In the genomic region with DNA sequence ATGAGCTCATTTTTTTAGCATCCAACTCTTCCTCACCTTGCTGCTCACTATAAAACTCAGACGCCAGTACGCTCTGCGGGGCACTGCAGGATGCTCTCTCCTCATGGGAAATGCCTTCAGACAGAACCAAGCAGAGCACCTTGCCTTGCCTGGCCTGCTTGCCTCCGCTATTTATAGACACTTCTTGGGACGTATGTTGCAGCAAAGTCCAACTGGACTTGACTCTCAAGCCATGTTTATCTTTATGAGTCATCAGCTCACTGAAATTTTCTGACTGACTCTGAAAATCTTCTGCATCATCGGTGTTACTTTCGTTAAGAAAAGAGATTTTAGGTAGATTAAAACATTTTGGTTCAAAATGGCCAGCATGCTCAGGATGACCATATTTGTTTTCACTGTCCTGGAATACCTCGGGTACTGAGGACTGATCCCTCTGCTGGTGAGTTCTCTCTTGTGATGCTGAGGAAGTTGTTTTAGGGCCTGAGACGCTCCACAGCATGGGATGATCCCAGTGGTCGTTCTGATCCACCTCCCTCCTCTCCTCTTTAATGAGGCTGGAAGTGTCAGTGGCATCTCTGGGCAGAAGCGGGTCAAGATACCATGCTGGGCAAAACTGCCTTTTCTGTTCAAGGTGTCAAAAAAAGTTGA, we compare ENCODE assay signal across 18 cellular contexts.
DNase-seq lines count a peak whose midpoint lies in the region; ATAC-seq, FAIRE-seq and TF ChIP-seq lines count a peak whose summit lies in the region.
"Had no signal": no experiment of that assay in that cellular context is flagged by ENCODE, and none has a peak within 500 bp of the region (broad histone marks: within the 10 kb centered on the region; RNA-seq: fewer than 3 reads in every experiment).

No MANE protein-coding gene starts in this region.

- no peaks in the 10 kb centered on the region for H3K9me3 Mint-ChIP-seq in activated T-cell treated with anti-CD3 and anti-CD28 coated beads, Interleukin-2, amount 50 U/mL, for 72 hours
- H3K9me3 Mint-ChIP-seq: activated CD4-positive, alpha-beta T cell treated with anti-CD3 and anti-CD28 coated beads, Interleukin-2, amount 10 ng/mL, durations not matched to agents 24 days and 14 days; brain had no signal

- ATAC-seq in pancreas (peak in 3 of 4 donors; percentile 27 to 56 (median 53)), GM21447 (IDR thresholded peaks at IDR 0.05; ENCODE audit: unreplicated experiment) (no peak), HG02973 (IDR thresholded peaks at IDR 0.05; ENCODE audit: unreplicated experiment) (no peak)
- ATAC-seq in activated T-cell treated with anti-CD3 and anti-CD28 coated beads, Interleukin-2, amount 50 U/mL, for 72 hours (replicated peaks in 1 of 2), result no peak

- no peak for FAIRE-seq in pancreas (lab: Jason Lieb, UNC)

- in situ Hi-C loops in HAP-1 (cut with MboI; ENCODE audit: low sequenced_read_pairs), result no loop called here

- DNase-seq in EH (ENCODE audit: low read depth), result peak; percentile 61
- DNase-seq in amniotic epithelial cell (ENCODE audit: low read depth), result peak; percentile 44
- peak; percentile 33 for DNase-seq in fibroblast of villous mesenchyme (ENCODE audit: low read depth)
- DNase-seq in pancreas, result no peak
- no peak for DNase-seq in activated T-cell treated with anti-CD3 and anti-CD28 coated beads, Interleukin-2, amount 50 U/mL, for 72 hours
- DNase-seq in HAP-1 (ENCODE audit: low spot score in 2 of 2), result no peak
- DNase-seq: activated CD4-positive, alpha-beta T cell treated with anti-CD3 and anti-CD28 coated beads, Interleukin-2, amount 10 ng/mL, durations not matched to agents 24 days and 14 days; HFFc6; NCI-H1417; NCI-H510A treated with DMSO at 0.1 percent for 48 hours; Peyer's patch; retina; stimulated activated naive CD4-positive, alpha-beta T cell treated with Interleukin-2 at 50 U/mL for 16 hours; T-helper 2 cell had no signal

- H3K4me1 Mint-ChIP-seq in activated T-cell treated with anti-CD3 and anti-CD28 coated beads, Interleukin-2, amount 50 U/mL, for 72 hours (ENCODE audit: low read depth), result no peaks in the 10 kb centered on the region
- H3K4me1 Mint-ChIP-seq: activated CD4-positive, alpha-beta T cell treated with anti-CD3 and anti-CD28 coated beads, Interleukin-2, amount 10 ng/mL, durations not matched to agents 24 days and 14 days had no signal

- TF ChIP-seq CTCF in fibroblast of villous mesenchyme (IDR thresholded peaks at IDR 0.05; ENCODE audit: insufficient read depth, low read depth, low read length) (no peak), pancreas (IDR thresholded peaks at IDR 0.05) (no peak)

- intact Hi-C loops in pancreas (cut with DNase I), result no loop called here

- H3K4me1 ChIP-seq in pancreas, result no peaks in the 10 kb centered on the region
- H3K4me1 ChIP-seq in HAP-1, result no peaks in the 10 kb centered on the region; the same call in 1 of the 2 replicates
- H3K4me1 ChIP-seq: BLaER1 treated with 17β-estradiol and CSF1 and Interleukin-3, amounts not matched to agents 10 nM and 100 nM; Peyer's patch had no signal

- H3K4me3 ChIP-seq in fibroblast of villous mesenchyme (ENCODE audit: low read depth, low read length) (no peak overlapping the region), pancreas (no peak overlapping the region), HAP-1 (no peak overlapping the region)
- H3K4me3 ChIP-seq: BLaER1 treated with 17β-estradiol and CSF1 and Interleukin-3, amounts not matched to agents 10 nM and 100 nM; Peyer's patch had no signal

- H3K27ac ChIP-seq in pancreas, result no peak overlapping the region
- H3K27ac ChIP-seq: BLaER1 treated with 17β-estradiol and CSF1 and Interleukin-3, amounts not matched to agents 10 nM and 100 nM; Peyer's patch had no signal

- H3K4me3 Mint-ChIP-seq in activated T-cell treated with anti-CD3 and anti-CD28 coated beads, Interleukin-2, amount 50 U/mL, for 72 hours, result no peak overlapping the region
- H3K4me3 Mint-ChIP-seq: activated CD4-positive, alpha-beta T cell treated with anti-CD3 and anti-CD28 coated beads, Interleukin-2, amount 10 ng/mL, durations not matched to agents 24 days and 14 days; brain; HFFc6 had no signal

- no peaks in the 10 kb centered on the region for H3K9me3 ChIP-seq in pancreas
- H3K9me3 ChIP-seq in HAP-1, result no peaks in the 10 kb centered on the region
- H3K9me3 ChIP-seq: BLaER1 treated with 17β-estradiol and CSF1 and Interleukin-3, amounts not matched to agents 10 nM and 100 nM; Peyer's patch had no signal

- H3K27ac Mint-ChIP-seq in activated T-cell treated with anti-CD3 and anti-CD28 coated beads, Interleukin-2, amount 50 U/mL, for 72 hours, result no peak overlapping the region
- H3K27ac Mint-ChIP-seq: activated CD4-positive, alpha-beta T cell treated with anti-CD3 and anti-CD28 coated beads, Interleukin-2, amount 10 ng/mL, durations not matched to agents 24 days and 14 days; HFFc6 had no signal

- H3K36me3 Mint-ChIP-seq in activated T-cell treated with anti-CD3 and anti-CD28 coated beads, Interleukin-2, amount 50 U/mL, for 72 hours (ENCODE audit: insufficient read depth in 2 of 2), result peaks cover 5 to 6% of the 10 kb centered on the region in 2 donors

- 84 to 86% methylated on average over 11 of the region's 11 CpGs for WGBS in pancreas, 2 donors

- H3K36me3 ChIP-seq in pancreas (peaks cover 0 to 22% (median 0%) of the 10 kb centered on the region in 3 donors), HAP-1 (replicated peaks) (no peaks in the 10 kb centered on the region)

- no peaks in the 10 kb centered on the region for H3K27me3 Mint-ChIP-seq in activated T-cell treated with anti-CD3 and anti-CD28 coated beads, Interleukin-2, amount 50 U/mL, for 72 hours (ENCODE audit: low read depth)
- H3K27me3 Mint-ChIP-seq: activated CD4-positive, alpha-beta T cell treated with anti-CD3 and anti-CD28 coated beads, Interleukin-2, amount 10 ng/mL, durations not matched to agents 24 days and 14 days had no signal

- H3K27me3 ChIP-seq in pancreas (no peaks in the 10 kb centered on the region), HAP-1 (ENCODE audit: low read depth) (no peaks in the 10 kb centered on the region)
- H3K27me3 ChIP-seq: BLaER1 treated with 17β-estradiol and CSF1 and Interleukin-3, amounts not matched to agents 10 nM and 100 nM; Peyer's patch had no signal

Comparison
In these comparisons a context has a peak if more than half of its experiments do, and no peak if none do; other contexts are left out.
1. DNase-seq: peak in EH (single experiment), amniotic epithelial cell (single experiment) and fibroblast of villous mesenchyme (single experiment); none in pancreas (0 of 6), activated T-cell treated with anti-CD3 and anti-CD28 coated beads, Interleukin-2, amount 50 U/mL, for 72 hours (0 of 2) and HAP-1 (0 of 2).
2. ATAC-seq: peak in pancreas (3 of 4); none in activated T-cell treated with anti-CD3 and anti-CD28 coated beads, Interleukin-2, amount 50 U/mL, for 72 hours (0 of 2), GM21447 (single experiment) and HG02973 (single experiment).